In the genomic region with DNA sequence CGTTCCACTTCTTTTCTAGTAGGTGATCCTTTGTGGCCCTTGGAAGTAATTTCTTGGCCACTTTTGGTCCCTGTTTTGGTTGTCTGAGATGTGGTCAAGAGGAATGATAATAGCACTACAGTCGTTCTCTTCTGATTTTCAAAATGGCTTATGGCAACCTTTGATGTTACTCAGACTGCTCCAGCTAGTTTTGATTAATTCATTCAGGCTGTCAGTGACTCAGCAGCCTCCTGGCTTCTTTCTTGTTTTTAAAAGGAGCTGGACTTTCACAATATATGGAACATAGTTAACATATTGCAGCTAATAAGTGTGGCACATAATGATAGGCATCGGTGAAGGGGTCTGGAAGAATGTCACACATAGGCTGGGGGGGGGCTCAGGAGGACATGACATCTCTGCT, we compare ENCODE assay signal across 9 cellular contexts. TPM values are rescaled to one million over a fixed set of nuclear protein-coding genes. Genes with fewer than 3 reads are reported as not detected.
DNase-seq lines count a peak whose midpoint lies in the region; ATAC-seq, FAIRE-seq and TF ChIP-seq lines count a peak whose summit lies in the region.
"Had no signal": no experiment of that assay in that cellular context is flagged by ENCODE, and none has a peak within 500 bp of the region (broad histone marks: within the 10 kb centered on the region; RNA-seq: fewer than 3 reads in every experiment).

No MANE protein-coding gene starts in this region.

- ATAC-seq in mucosa of descending colon (peak; percentile 13), HG02840 (IDR thresholded peaks at IDR 0.05; ENCODE audit: low FRiP score, unreplicated experiment) (no peak), GM21723 (IDR thresholded peaks at IDR 0.05; ENCODE audit: unreplicated experiment) (no peak)

- H3K36me3 ChIP-seq in breast epithelium, result no peaks in the 10 kb centered on the region
- no peaks in the 10 kb centered on the region for H3K36me3 ChIP-seq in mucosa of descending colon (ENCODE audit: low read depth)

- H3K9me3 ChIP-seq in AG04450 (ENCODE audit: control insufficient read depth, insufficient read depth, low read length), result no peaks in the 10 kb centered on the region
- H3K9me3 ChIP-seq in breast epithelium, result no peaks in the 10 kb centered on the region
- no peaks in the 10 kb centered on the region for H3K9me3 ChIP-seq in mucosa of descending colon

- H3K4me1 ChIP-seq in breast epithelium, result peaks cover 0 to 5% of the 10 kb centered on the region in 2 donors
- H3K4me1 ChIP-seq in mucosa of descending colon (ENCODE audit: low read depth), result no peaks in the 10 kb centered on the region

- no peak for TF ChIP-seq CTCF in AG04450 (IDR thresholded peaks at IDR 0.05; ENCODE audit: low read depth, low read length)
- no peak for TF ChIP-seq CTCF in breast epithelium (IDR thresholded peaks at IDR 0.05)
- TF ChIP-seq CTCF in mucosa of descending colon (IDR thresholded peaks at IDR 0.05), result no peak

- H3K27ac ChIP-seq in AG04450 (ENCODE audit: low read depth, low read length) (peak overlapping the region; percentile 63), breast epithelium (peak overlapping the region; percentile 43 to 69)
- H3K27ac ChIP-seq: parathyroid adenoma had no signal

- POLR2A ChIA-PET in AG04450 (lab: Yijun Ruan, JAX), result interaction anchor here (0.7 to 1.3 kb wide), 3 partner anchors 10 to 28 kb away, joined by 4 to 6 read pairs (median 5); no protein-coding TSS in a partner anchor

- H3K27me3 ChIP-seq in AG04450 (ENCODE audit: control insufficient read depth, insufficient read depth, low read length) (no peaks in the 10 kb centered on the region), breast epithelium (no peaks in the 10 kb centered on the region)

- no peak for TF ChIP-seq POLR2A in breast epithelium (IDR thresholded peaks at IDR 0.05)

- intact Hi-C loops in breast epithelium (cut with DNase I; ENCODE audit: low total_unique reads), result no loop called here
- intact Hi-C loops in mucosa of descending colon (cut with DNase I, micrococcal nuclease), result no loop called here

- DNase-seq in AG04450 (ENCODE audit: low read depth, low spot score) (peak; percentile 29), HPDE6-E6E7 (ENCODE audit: extremely low spot score) (peak; percentile 76), breast epithelium (ENCODE audit: low spot score in 2 of 2) (no peak), mucosa of descending colon (no peak), frontal cortex (ENCODE audit: low spot score in 2 of 2) (no peak), 8988T (no peak)

- CTCF ChIA-PET in AG04450 (lab: Charles Lee), result interaction anchor here (0.6 to 1.4 kb wide), 2 partner anchors 130 to 226 kb away, joined by 3 to 5 read pairs; no protein-coding TSS in a partner anchor

- no peak for FAIRE-seq in frontal cortex (lab: Jason Lieb, UNC)

- H3K4me3 ChIP-seq in AG04450 (ENCODE audit: low read depth, low read length) (peak overlapping the region; percentile 5; the same call in 1 of the 2 replicates), breast epithelium (no peak overlapping the region), mucosa of descending colon (no peak overlapping the region)

RNA-seq across cellular contexts. Expression of gene WDR20, which starts 47.3 kb away (rescaled TPM):
- 14.2 and 16.6 TPM in 2 replicates for polyA plus RNA-seq in AG04450 (2011; rRNA removed)
- polyA minus RNA-seq in AG04450 (2011; rRNA and poly(A)+ RNA removed), result 32.7 and 35.1 TPM in 2 replicates
- total RNA-seq in breast epithelium, result 10 to 100 TPM; 19.5 to 42.0 (median 24.6) TPM
- 10 to 100 TPM; 36.2 to 49.4 (median 40.9) TPM for total RNA-seq in mucosa of descending colon
- 39.5 TPM for total RNA-seq in frontal cortex

Comparison
In these comparisons a context has a peak if more than half of its experiments do, and no peak if none do; other contexts are left out.
1. DNase-seq: peak in AG04450 (single experiment) and HPDE6-E6E7 (single experiment); none in breast epithelium (0 of 2), mucosa of descending colon (0 of 3), frontal cortex (0 of 2) and 8988T (single experiment).